Comparison of ENCODE assay signal across 15 cellular contexts in the genomic region with DNA sequence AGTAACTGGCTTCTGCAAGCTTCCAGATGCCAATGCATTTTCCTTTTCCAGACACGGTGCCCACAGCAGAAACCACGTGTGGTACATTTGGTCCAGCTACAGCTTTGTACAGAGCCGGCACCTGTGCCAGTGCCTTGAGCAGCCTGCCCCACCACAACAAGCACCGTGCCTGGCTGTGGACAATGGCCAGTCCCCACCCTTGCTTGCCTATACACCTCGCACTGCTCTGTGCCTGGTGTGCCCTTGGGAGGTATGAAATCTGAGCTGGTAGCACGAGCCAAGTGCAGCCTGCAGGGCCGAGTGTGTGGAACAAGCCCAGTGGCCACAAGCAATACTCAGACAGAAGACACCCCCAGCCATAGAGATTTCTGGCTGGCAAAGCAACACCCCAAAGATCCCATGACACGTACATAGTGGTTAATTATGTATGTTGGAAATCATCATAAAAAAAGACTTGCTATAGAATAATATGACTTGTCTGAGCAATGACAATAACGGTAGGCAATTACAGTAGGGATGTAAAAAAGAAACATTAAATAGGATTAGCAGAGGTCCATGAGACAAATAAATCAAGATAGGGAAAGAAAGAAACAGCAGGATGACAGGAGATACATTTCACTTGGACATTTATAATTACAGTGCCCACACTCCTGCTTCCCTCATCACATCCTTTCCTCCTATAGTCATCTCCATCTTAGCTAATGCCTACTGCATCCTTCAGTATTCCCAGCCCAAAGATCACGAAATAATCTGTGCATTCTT.
"Had no signal": no experiment of that assay in that cellular context is flagged by ENCODE, and none has a peak within 500 bp of the region (broad histone marks: within the 10 kb centered on the region; RNA-seq: fewer than 3 reads in every experiment).

No MANE protein-coding gene starts in this region.

- H3K4me1 ChIP-seq: adrenal gland, tibial artery, uterus had no signal

- ATAC-seq: activated naive CD4-positive, alpha-beta T cell treated with anti-CD3 and anti-CD28 coated beads, Interleukin-2, amount 50 U/mL, for 72 hours; activated T-cell treated with anti-CD3 and anti-CD28 coated beads, Interleukin-2, amount 50 U/mL, for 72 hours; left lobe of liver; stimulated activated naive CD8-positive, alpha-beta T cell treated with anti-CD3 and anti-CD28 coated beads, Interleukin-15, Interleukin-2, amounts not matched to agents 100 U/mL and 50 U/mL, for 24 hours had no signal

- H3K36me3 ChIP-seq: adrenal gland, tibial artery, uterus, WERI-Rb-1 had no signal

- H3K9me3 ChIP-seq: adrenal gland, tibial artery, uterus had no signal

- DNase-seq: activated CD4-positive, alpha-beta T cell treated with anti-CD3 and anti-CD28 coated beads, Interleukin-2, amount 50 U/mL, for 4 hours; activated gamma-delta T cell; activated T-cell treated with anti-CD3 and anti-CD28 coated beads, Interleukin-2, amount 50 U/mL, for 72 hours; adrenal gland; effector CD4-positive, alpha-beta T cell; head of caudate nucleus; midbrain; stimulated activated CD4-positive, alpha-beta T cell treated with anti-CD3 and anti-CD28 coated beads, Interleukin-2, amount 100 ng/mL, for 24 hours; stimulated activated naive CD8-positive, alpha-beta T cell treated with anti-CD3 and anti-CD28 coated beads, Interleukin-15, Interleukin-2, amounts not matched to agents 100 U/mL and 50 U/mL, for 24 hours; substantia nigra; tibial artery; uterus; WERI-Rb-1 had no signal

- H3K27me3 ChIP-seq: adrenal gland, tibial artery had no signal

- H3K27ac ChIP-seq: adrenal gland, tibial artery, uterus, WERI-Rb-1 had no signal

- H3K4me3 ChIP-seq: adrenal gland, tibial artery, uterus had no signal
